23 cellular contexts compared by ENCODE assay signal in genomic region chr6:90893385-90893784, GRCh38.
"Had no signal": no experiment of that assay in that cellular context is flagged by ENCODE, and none has a peak within 500 bp of the region (broad histone marks: within the 10 kb centered on the region; RNA-seq: fewer than 3 reads in every experiment).

No MANE protein-coding gene starts in this region.

- H3K9me3 ChIP-seq: sigmoid colon, testis, vagina had no signal

- H3K4me2 ChIP-seq: hepatocyte, smooth muscle cell had no signal

- H3K4me1 ChIP-seq: sigmoid colon, testis, vagina had no signal

- H2AFZ ChIP-seq: hepatocyte had no signal

- H3K4me1 Mint-ChIP-seq: activated T-helper 17 cell treated with anti-CD3 and anti-CD28 coated beads, Interleukin-2, amount 50 U/mL, for 72 hours; immature natural killer cell had no signal

- H3K4me3 Mint-ChIP-seq: activated T-cell treated with anti-CD3 and anti-CD28 coated beads, Interleukin-2, amount 50 U/mL, for 24 hours; activated T-helper 17 cell treated with anti-CD3 and anti-CD28 coated beads, Interleukin-2, amount 50 U/mL, for 72 hours; immature natural killer cell; nephron progenitor cell had no signal

- H3K36me3 Mint-ChIP-seq: activated naive CD4-positive, alpha-beta T cell treated with anti-CD3 and anti-CD28 coated beads, Interleukin-2, amount 50 U/mL, for 72 hours; immature natural killer cell had no signal

- DNase-seq: activated CD4-positive, alpha-beta T cell treated with anti-CD3 and anti-CD28 coated beads for 1 hour; activated CD8-positive, alpha-beta memory T cell treated with anti-CD3 and anti-CD28 coated beads for 24 hours; activated CD8-positive, alpha-beta memory T cell treated with anti-CD3 and anti-CD28 coated beads, Interleukin-2, amount 50 U/mL, for 4 hours; activated T-cell treated with anti-CD3 and anti-CD28 coated beads, Interleukin-2, amount 50 U/mL, for 24 hours; central memory CD4-positive, alpha-beta T cell; effector memory CD4-positive, alpha-beta T cell; foreskin melanocyte; immature natural killer cell; left ventricle myocardium superior; nephron progenitor cell; occipital lobe; sigmoid colon; stimulated activated CD4-positive, alpha-beta T cell treated with anti-CD3 and anti-CD28 coated beads, Interleukin-15, amount 100 ng/mL, for 24 hours; stimulated activated CD8-positive, alpha-beta memory T cell treated with anti-CD3 and anti-CD28 coated beads, Interleukin-4, amount 100 ng/mL, for 48 hours; stimulated activated naive CD4-positive, alpha-beta T cell; testis; trophoblast cell had no signal

- H3K27ac Mint-ChIP-seq: activated naive CD4-positive, alpha-beta T cell treated with anti-CD3 and anti-CD28 coated beads, Interleukin-2, amount 50 U/mL, for 72 hours; activated T-cell treated with anti-CD3 and anti-CD28 coated beads, Interleukin-2, amount 50 U/mL, for 24 hours; activated T-helper 17 cell treated with anti-CD3 and anti-CD28 coated beads, Interleukin-2, amount 50 U/mL, for 72 hours; immature natural killer cell; nephron progenitor cell had no signal

- ATAC-seq: activated naive CD4-positive, alpha-beta T cell treated with anti-CD3 and anti-CD28 coated beads, Interleukin-2, amount 50 U/mL, for 72 hours; activated T-helper 17 cell treated with anti-CD3 and anti-CD28 coated beads, Interleukin-2, amount 50 U/mL, for 72 hours; esophagus mucosa; left ventricle myocardium superior had no signal

- H3K79me2 ChIP-seq: hepatocyte had no signal

- H3K9me3 Mint-ChIP-seq: activated naive CD4-positive, alpha-beta T cell treated with anti-CD3 and anti-CD28 coated beads, Interleukin-2, amount 50 U/mL, for 72 hours; activated T-cell treated with anti-CD3 and anti-CD28 coated beads, Interleukin-2, amount 50 U/mL, for 24 hours; activated T-helper 17 cell treated with anti-CD3 and anti-CD28 coated beads, Interleukin-2, amount 50 U/mL, for 72 hours; immature natural killer cell; nephron progenitor cell had no signal

- H3K36me3 ChIP-seq: sigmoid colon, vagina had no signal

- H3K27ac ChIP-seq: hepatocyte, sigmoid colon, testis, vagina had no signal

- H3K4me3 ChIP-seq: hepatocyte, sigmoid colon, smooth muscle cell, testis, vagina had no signal

- H3K27me3 ChIP-seq: hepatocyte, sigmoid colon, testis, vagina had no signal
